ENCODE assay signal across 8 cellular contexts in genomic region chr6:7542065-7542877, GRCh38. TPM values are rescaled to one million over a fixed set of nuclear protein-coding genes. Genes with fewer than 3 reads are reported as not detected.
DNase-seq lines count a peak whose midpoint lies in the region; ATAC-seq and TF ChIP-seq lines count a peak whose summit lies in the region.

No MANE protein-coding gene starts in this region.

- peak overlapping the region; percentile 71 for H2AFZ ChIP-seq in MM.1S (ENCODE audit: low read length)

- H3K79me2 ChIP-seq in MM.1S (ENCODE audit: low read length), result no peaks in the 10 kb centered on the region

- no peaks in the 10 kb centered on the region for H3K9me3 ChIP-seq in MM.1S (replicated peaks; ENCODE audit: insufficient read depth, low read length)
- no peaks in the 10 kb centered on the region for H3K9me3 ChIP-seq in liver (ENCODE audit: control insufficient read depth in 4 of 4, low read length in 3 of 4)
- no peaks in the 10 kb centered on the region for H3K9me3 ChIP-seq in thoracic aorta

- H3K4me3 ChIP-seq in GM08714 (ENCODE audit: low read length), result peak overlapping the region; percentile 46
- peak overlapping the region; percentile 73 for H3K4me3 ChIP-seq in MM.1S (ENCODE audit: low read length)
- peak overlapping the region; percentile 59 to 67 for H3K4me3 ChIP-seq in cardiac fibroblast (replicated peaks in 1 of 2; ENCODE audit: low read depth in 2 of 2, low read length in 2 of 2)
- peak overlapping the region; percentile 72 to 93 (median 81) for H3K4me3 ChIP-seq in liver (ENCODE audit: low read depth in 1 of 3, low read length in 3 of 3)
- peak overlapping the region; percentile 74 for H3K4me3 ChIP-seq in thoracic aorta

- no peaks in the 10 kb centered on the region for H4K20me1 ChIP-seq in MM.1S (ENCODE audit: insufficient read depth, low read length)

- peak overlapping the region; percentile 96 for H3K4me2 ChIP-seq in MM.1S (ENCODE audit: low read depth, low read length)

- H3K27ac ChIP-seq in MM.1S (ENCODE audit: low read length) (no peak overlapping the region), liver (ENCODE audit: low read depth in 1 of 2, low read length in 2 of 2) (peak overlapping the region; percentile 93 to 95), thoracic aorta (no peak overlapping the region)

- ATAC-seq in thoracic aorta (ENCODE audit: insufficient number of reproducible peaks, low FRiP score, low read depth), result no peak
- no peak for ATAC-seq in GM18870 (IDR thresholded peaks at IDR 0.05; ENCODE audit: unreplicated experiment)

- TF ChIP-seq RAD21 in liver (IDR thresholded peaks at IDR 0.05), result no peak

- H3K36me3 ChIP-seq in MM.1S (replicated peaks; ENCODE audit: insufficient read depth, low read length) (no peaks in the 10 kb centered on the region), liver (ENCODE audit: control insufficient read depth in 4 of 4, insufficient read depth in 3 of 4, low read depth in 1 of 4, low read length in 3 of 4) (no peaks in the 10 kb centered on the region), thoracic aorta (no peaks in the 10 kb centered on the region)

- no peak for DNase-seq in MM.1S
- no peak for DNase-seq in cardiac fibroblast (ENCODE audit: low read depth in 2 of 2)
- no peak for DNase-seq in thoracic aorta (ENCODE audit: low spot score)
- DNase-seq in activated CD4-positive, CD25-positive, alpha-beta regulatory T cell treated with anti-CD3 and anti-CD28 coated beads, Interleukin-2, amount 50 U/mL, for 72 hours, result no peak
- no peak for DNase-seq in Ammon's horn (ENCODE audit: low spot score)

- H3K9ac ChIP-seq in MM.1S (ENCODE audit: low read length) (peak overlapping the region; percentile 49; the same call in 1 of the 2 replicates), liver (ENCODE audit: low read depth in 1 of 2, low read length in 2 of 2) (peak overlapping the region; percentile 73 to 88)

- H3K27me3 ChIP-seq in MM.1S (replicated peaks; ENCODE audit: insufficient read depth, low read length), result no peaks in the 10 kb centered on the region; the same call in 1 of the 2 replicates
- no peaks in the 10 kb centered on the region for H3K27me3 ChIP-seq in liver (ENCODE audit: control insufficient read depth in 4 of 4, insufficient read depth in 4 of 4, low read length in 3 of 4)
- peaks cover 24% of the 10 kb centered on the region for H3K27me3 ChIP-seq in thoracic aorta (replicated peaks; ENCODE audit: insufficient read depth)

- TF ChIP-seq CTCF in MM.1S (IDR thresholded peaks at IDR 0.05; ENCODE audit: low read length) (no peak), cardiac fibroblast (IDR thresholded peaks at IDR 0.05; ENCODE audit: low read depth, low read length) (no peak), liver (IDR thresholded peaks at IDR 0.05; ENCODE audit: low read depth, low read length, missing input control) (no peak), thoracic aorta (IDR thresholded peaks at IDR 0.05) (no peak)

- no peaks in the 10 kb centered on the region for H3K9me2 ChIP-seq in MM.1S (replicated peaks; ENCODE audit: insufficient read depth, low read length)

- under 1% methylated on average over 80 of the region's 80 CpGs for WGBS in liver

- 0 out of 2 replicates have a peak, but pooled peaks cover 2% of the 10 kb centered on the region for H3K4me1 ChIP-seq in MM.1S (ENCODE audit: low read length)
- H3K4me1 ChIP-seq in liver (ENCODE audit: control insufficient read depth in 4 of 4, insufficient read depth in 4 of 4, low read length in 3 of 4), result peaks cover 6 to 34% (median 21%) of the 10 kb centered on the region in 4 donors
- peaks cover 12 to 25% of the 10 kb centered on the region in 2 donors for H3K4me1 ChIP-seq in thoracic aorta (ENCODE audit: control insufficient read depth in 1 of 2, low read depth in 2 of 2)

- H3F3A ChIP-seq in MM.1S (ENCODE audit: insufficient read depth, low read length), result no peaks in the 10 kb centered on the region

TF ChIP-seq in liver, 16 proteins besides CTCF, POLR2A, EP300 and RAD21:
- no peak for TF ChIP-seq JUND (IDR thresholded peaks at IDR 0.05)
- TF ChIP-seq, protein P1, sequence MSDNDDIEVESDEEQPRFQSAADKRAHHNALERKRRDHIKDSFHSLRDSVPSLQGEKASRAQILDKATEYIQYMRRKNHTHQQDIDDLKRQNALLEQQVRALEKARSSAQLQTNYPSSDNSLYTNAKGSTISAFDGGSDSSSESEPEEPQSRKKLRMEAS (IDR thresholded peaks at IDR 0.05), result no peak
- no peak for TF ChIP-seq EGR1 (IDR thresholded peaks at IDR 0.05; ENCODE audit: low read depth in 2 of 2)
- TF ChIP-seq HNF4A (conservative IDR thresholded peaks at IDR 0.05), result no peak
- TF ChIP-seq HNF4G (IDR thresholded peaks at IDR 0.05), result no peak
- no peak for TF ChIP-seq TAF1 (conservative IDR thresholded peaks at IDR 0.05)
- TF ChIP-seq, protein P2, sequence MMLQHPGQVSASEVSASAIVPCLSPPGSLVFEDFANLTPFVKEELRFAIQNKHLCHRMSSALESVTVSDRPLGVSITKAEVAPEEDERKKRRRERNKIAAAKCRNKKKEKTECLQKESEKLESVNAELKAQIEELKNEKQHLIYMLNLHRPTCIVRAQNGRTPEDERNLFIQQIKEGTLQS (IDR thresholded peaks at IDR 0.05), result no peak
- no peak for TF ChIP-seq YY1 (IDR thresholded peaks at IDR 0.05)
- no peak for TF ChIP-seq RXRA (IDR thresholded peaks at IDR 0.05)
- TF ChIP-seq GABPA (IDR thresholded peaks at IDR 0.05 in 1 of 2, conservative IDR thresholded peaks at IDR 0.05 in 1 of 2), result no peak
- no peak for TF ChIP-seq ZBTB33 (IDR thresholded peaks at IDR 0.05)
- TF ChIP-seq SP1 (IDR thresholded peaks at IDR 0.05), result no peak
- TF ChIP-seq FOXA1 (IDR thresholded peaks at IDR 0.05), result no peak
- no peak for TF ChIP-seq NR2F2 (IDR thresholded peaks at IDR 0.05)
- TF ChIP-seq REST (IDR thresholded peaks at IDR 0.05), result no peak
- no peak for TF ChIP-seq FOXA2 (IDR thresholded peaks at IDR 0.05)
TF ChIP-seq in liver: peak in this region for 0.

RNA-seq across cellular contexts. Expression of gene DSP, which starts 0.8 kb away (rescaled TPM):
- total RNA-seq in liver (10 to 100 TPM; 41.2 to 74.7 TPM), thoracic aorta (1 to 10 TPM; 5.4 to 6.7 TPM)
- 10 to 100 TPM; 25.0 to 27.1 TPM for polyA plus RNA-seq in liver

RNA-seq across cellular contexts. Expression of gene SNRNP48, which starts 47.7 kb away (rescaled TPM):
- total RNA-seq in liver (1 to 10 TPM; 8.5 to 9.7 TPM), thoracic aorta (10 to 100 TPM in 1 of 2 donors, 1 to 10 TPM in 1; 6.4 to 18.4 TPM)
- 1 to 10 TPM; 5.0 to 8.3 TPM for polyA plus RNA-seq in liver

Comparison
In these comparisons a context has a peak if more than half of its experiments do, and no peak if none do; other contexts are left out.
1. H3K27ac ChIP-seq: peak in liver (2 of 2); none in MM.1S (single experiment) and thoracic aorta (0 of 2).
2. RNA of gene DSP, which starts 0.8 kb away (total RNA-seq): 41.2 to 74.7 TPM in liver; 5.4 to 6.7 TPM in thoracic aorta; every median in the first group is over 4 times any median in the second.
3. Peak in every context shown above with its lines, with median percentiles within 50 percentile points of each other: H3K4me3 ChIP-seq.